ENCODE assay signal across 15 cellular contexts in genomic region chr4:110663738-110664444, GRCh38. TPM values are rescaled to one million over a fixed set of nuclear protein-coding genes. Genes with fewer than 3 reads are reported as not detected.
DNase-seq lines count a peak whose midpoint lies in the region; FAIRE-seq and TF ChIP-seq lines count a peak whose summit lies in the region.
"Had no signal": no experiment of that assay in that cellular context is flagged by ENCODE, and none has a peak within 500 bp of the region (broad histone marks: within the 10 kb centered on the region; RNA-seq: fewer than 3 reads in every experiment).

No MANE protein-coding gene starts in this region.

- H3K36me3 ChIP-seq in OCI-LY3 (replicated peaks; ENCODE audit: low read depth, low read length) (no peaks in the 10 kb centered on the region), small intestine (ENCODE audit: control insufficient read depth in 2 of 2, insufficient read depth in 2 of 2, low read length in 2 of 2) (no peaks in the 10 kb centered on the region)
- H3K36me3 ChIP-seq: gastrocnemius medialis had no signal

- H3K4me2 ChIP-seq in OCI-LY3 (ENCODE audit: low read length), result no peak overlapping the region

- H3K9me3 Mint-ChIP-seq in glutamatergic neuron (ENCODE audit: unreplicated experiment), result peaks cover under 1% of the 10 kb centered on the region
- H3K9me3 Mint-ChIP-seq: activated CD4-positive, alpha-beta T cell treated with anti-CD3 and anti-CD28 coated beads, Interleukin-2, amount 10 ng/mL, durations not matched to agents 7 days and 5 days; CD8-positive, alpha-beta T cell had no signal

- H3K27me3 Mint-ChIP-seq in glutamatergic neuron (ENCODE audit: unreplicated experiment), result no peaks in the 10 kb centered on the region

- WGBS in small intestine, 3 donors, result 54 to 79% (median 62%) methylated on average over 2 of the region's 2 CpGs

- H2AFZ ChIP-seq in OCI-LY3 (ENCODE audit: low read depth, low read length), result 0 out of 2 replicates have a peak overlapping the region, but pooled peaks have one; percentile 17

- H3K9me3 ChIP-seq in OCI-LY3 (ENCODE audit: insufficient read depth, low read length) (no peaks in the 10 kb centered on the region), small intestine (ENCODE audit: control insufficient read depth, low read depth) (no peaks in the 10 kb centered on the region)
- H3K9me3 ChIP-seq: gastrocnemius medialis had no signal

- no peak overlapping the region for H3K27ac Mint-ChIP-seq in glutamatergic neuron (ENCODE audit: unreplicated experiment)
- H3K27ac Mint-ChIP-seq: activated CD4-positive, alpha-beta T cell treated with anti-CD3 and anti-CD28 coated beads, Interleukin-2, amount 10 ng/mL, durations not matched to agents 7 days and 5 days; CD8-positive, alpha-beta T cell; stimulated activated naive B cell treated with anti-CD40 and anti-IgM and Interleukin-4, amounts not matched to agents 10 μg/mL and 1 μg/mL and 100 μg/mL, for 72 hours had no signal

- H3K9ac ChIP-seq in OCI-LY3 (ENCODE audit: low read length), result no peak overlapping the region

- TF ChIP-seq CTCF in OCI-LY3 (IDR thresholded peaks at IDR 0.05; ENCODE audit: low read depth, low read length) (no peak), fibroblast of the aortic adventitia (IDR thresholded peaks at IDR 0.05; ENCODE audit: insufficient read depth, low read length) (no peak), glutamatergic neuron (IDR thresholded peaks at IDR 0.05; ENCODE audit: partially characterized antibody, unreplicated experiment) (no peak)

- H3K27me3 ChIP-seq in OCI-LY3 (ENCODE audit: low read depth, low read length) (no peaks in the 10 kb centered on the region), small intestine (ENCODE audit: control insufficient read depth in 2 of 2, insufficient read depth in 2 of 2, low read length in 2 of 2) (no peaks in the 10 kb centered on the region)
- H3K27me3 ChIP-seq: gastrocnemius medialis had no signal

- H3K79me2 ChIP-seq in OCI-LY3 (ENCODE audit: low read length), result no peaks in the 10 kb centered on the region

- no peaks in the 10 kb centered on the region for H3K36me3 Mint-ChIP-seq in glutamatergic neuron (ENCODE audit: unreplicated experiment)
- H3K36me3 Mint-ChIP-seq: CD8-positive, alpha-beta T cell; stimulated activated naive B cell treated with anti-CD40 and anti-IgM and Interleukin-4, amounts not matched to agents 10 μg/mL and 1 μg/mL and 100 μg/mL, for 72 hours had no signal

- H3K4me1 Mint-ChIP-seq in glutamatergic neuron (ENCODE audit: low read depth, unreplicated experiment), result no peaks in the 10 kb centered on the region
- H3K4me1 Mint-ChIP-seq: activated CD4-positive, alpha-beta T cell treated with anti-CD3 and anti-CD28 coated beads, Interleukin-2, amount 10 ng/mL, durations not matched to agents 7 days and 5 days; stimulated activated naive B cell treated with anti-CD40 and anti-IgM and Interleukin-4, amounts not matched to agents 10 μg/mL and 1 μg/mL and 100 μg/mL, for 72 hours had no signal

- H3K4me3 Mint-ChIP-seq in glutamatergic neuron (ENCODE audit: unreplicated experiment), result no peak overlapping the region
- H3K4me3 Mint-ChIP-seq: activated CD4-positive, alpha-beta T cell treated with anti-CD3 and anti-CD28 coated beads, Interleukin-2, amount 10 ng/mL, durations not matched to agents 7 days and 5 days; CD8-positive, alpha-beta T cell; stimulated activated naive B cell treated with anti-CD40 and anti-IgM and Interleukin-4, amounts not matched to agents 10 μg/mL and 1 μg/mL and 100 μg/mL, for 72 hours had no signal

- H4K20me1 ChIP-seq in OCI-LY3 (ENCODE audit: insufficient read depth, low read length), result no peaks in the 10 kb centered on the region

- H3K4me3 ChIP-seq in OCI-LY3 (ENCODE audit: low read length), result no peak overlapping the region
- H3K4me3 ChIP-seq in fibroblast of the aortic adventitia (ENCODE audit: low read depth, low read length), result no peak overlapping the region
- no peak overlapping the region for H3K4me3 ChIP-seq in small intestine (ENCODE audit: low read depth in 1 of 2, low read length in 2 of 2)
- H3K4me3 ChIP-seq: gastrocnemius medialis had no signal

- H3K4me1 ChIP-seq in OCI-LY3 (ENCODE audit: low read length) (no peaks in the 10 kb centered on the region), small intestine (ENCODE audit: control insufficient read depth in 2 of 2, insufficient read depth in 1 of 2, low read depth in 1 of 2, low read length in 1 of 2) (no peaks in the 10 kb centered on the region)

- H3K27ac ChIP-seq in OCI-LY3 (ENCODE audit: low read length) (no peak overlapping the region), small intestine (ENCODE audit: low read depth in 1 of 2, low read length in 1 of 2) (no peak overlapping the region)
- H3K27ac ChIP-seq: gastrocnemius medialis had no signal

- DNase-seq in GM03348 (ENCODE audit: low spot score), result peak; percentile 61
- DNase-seq in fibroblast of the aortic adventitia (ENCODE audit: low read depth), result peak; percentile 51
- peak; percentile 16 for DNase-seq in small intestine
- no peak for DNase-seq in NCI-H526 treated with DMSO at 0.1 percent for 48 hours (lab: John Stamatoyannopoulos, UW)
- DNase-seq in COLO668 (lab: John Stamatoyannopoulos, UW; ENCODE audit: unreplicated experiment), result no peak
- no peak for DNase-seq in occipital lobe (lab: John Stamatoyannopoulos, UW)
- DNase-seq in glutamatergic neuron, result no peak
- DNase-seq: activated CD4-positive, alpha-beta T cell treated with anti-CD3 and anti-CD28 coated beads, Interleukin-2, amount 10 ng/mL, durations not matched to agents 7 days and 5 days; anterior cingulate cortex; CD8-positive, alpha-beta T cell; gastrocnemius medialis; stimulated activated naive B cell treated with anti-CD40 and anti-IgM and Interleukin-4, amounts not matched to agents 10 μg/mL and 1 μg/mL and 100 μg/mL, for 72 hours; T-helper 2 cell had no signal

- no peak for FAIRE-seq in small intestine (lab: Jason Lieb, UNC)
- FAIRE-seq: keratinocyte had no signal

RNA-seq across cellular contexts. Expression of gene PITX2, which starts 41.0 kb away (rescaled TPM):
- total RNA-seq in fibroblast of the aortic adventitia (ENCODE audit: low replicate concordance), result 0.18 and 1.4 TPM in 2 replicates
- 10 to 100 TPM in 1 of 3 donors, 1 to 10 TPM in 2; 6.5 to 13.2 (median 8.7) TPM for polyA plus RNA-seq in small intestine
- not detected for total RNA-seq in occipital lobe
- total RNA-seq in glutamatergic neuron (ENCODE audit: unreplicated experiment), result 1.3 TPM
- total RNA-seq: activated CD4-positive, alpha-beta T cell treated with anti-CD3 and anti-CD28 coated beads, Interleukin-2, amount 10 ng/mL, durations not matched to agents 7 days and 5 days; CD8-positive, alpha-beta T cell had no signal
- polyA plus RNA-seq: keratinocyte had no signal

Comparison
In these comparisons a context has a peak if more than half of its experiments do, and no peak if none do; other contexts are left out.
1. DNase-seq: peak in GM03348 (single experiment), fibroblast of the aortic adventitia (single experiment) and small intestine (single experiment); none in NCI-H526 treated with DMSO at 0.1 percent for 48 hours (single experiment), COLO668 (single experiment), occipital lobe (single experiment) and glutamatergic neuron (single experiment).